ENCODE assay signal across 8 cellular contexts in genomic region chr5:150623878-150624216, GRCh38. TPM values are rescaled to one million over a fixed set of nuclear protein-coding genes. Genes with fewer than 3 reads are reported as not detected.
A peak's percentile ranks its signal among the peaks of the same experiment; 100 is the strongest.
DNase-seq lines count a peak whose midpoint lies in the region; ATAC-seq and TF ChIP-seq lines count a peak whose summit lies in the region.

No MANE protein-coding gene starts in this region.

- TF ChIP-seq RAD21 in IMR-90 (IDR thresholded peaks at IDR 0.05; ENCODE audit: low read length), result no peak

- peak overlapping the region; percentile 66 for H2AFZ ChIP-seq in IMR-90 (replicated peaks; ENCODE audit: low read length, poor library complexity)

- dilution Hi-C loops in IMR-90 (cut with HindIII; ENCODE audit: low sequenced_read_pairs, unreplicated experiment), result no loop called here

- CTCF ChIA-PET in IMR-90 (lab: Yijun Ruan, JAX), result no interaction called here

- peak overlapping the region; percentile 70 for H3K4ac ChIP-seq in IMR-90 (ENCODE audit: low read depth, low read length)

- peak overlapping the region; percentile 62 for H3K18ac ChIP-seq in IMR-90 (ENCODE audit: low read depth, low read length)

- H3K36me3 ChIP-seq in BLaER1 (no peaks in the 10 kb centered on the region), IMR-90 (ENCODE audit: control insufficient read depth, insufficient read depth, low read length) (no peaks in the 10 kb centered on the region)

- peak overlapping the region; percentile 60; the same call in 1 of the 2 replicates for H3K23ac ChIP-seq in IMR-90 (ENCODE audit: low read depth, low read length)

- 100% methylated on average over 2 of the region's 5 CpGs; no CpG with 5 or more reads in 1 of the 2 experiments for WGBS in IMR-90 (ENCODE audit: extremely low coverage in 2 of 2, insufficient read length in 1 of 2), 2 experiments

- TF ChIP-seq CTCF in IMR-90 (conservative IDR thresholded peaks at IDR 0.05; ENCODE audit: low read depth, low read length), result no peak
- no peak for TF ChIP-seq CTCF in neural crest cell (conservative IDR thresholded peaks at IDR 0.05)

- peak overlapping the region; percentile 80; the same call in 1 of the 2 replicates for H2BK20ac ChIP-seq in IMR-90 (ENCODE audit: low read depth, low read length)

- H2BK5ac ChIP-seq in IMR-90 (ENCODE audit: low read depth, low read length, poor library complexity, severe bottlenecking), result peak overlapping the region; percentile 23

- no peak overlapping the region for H3K56ac ChIP-seq in IMR-90 (ENCODE audit: extremely low read depth, insufficient read depth, low read length)

- TF ChIP-seq POLR2A in IMR-90 (IDR thresholded peaks at IDR 0.05; ENCODE audit: low read depth, low read length), result no peak

- H2BK15ac ChIP-seq in IMR-90 (ENCODE audit: low read depth, low read length), result peak overlapping the region; percentile 60; the same call in 2 of the 3 replicates

- peaks cover 0 to 4% of the 10 kb centered on the region in 2 experiments; a peak in 2 of 4 replicates for H3K79me1 ChIP-seq in IMR-90 (ENCODE audit: low read depth in 1 of 2, low read length in 2 of 2)

- H4K20me1 ChIP-seq in BLaER1 (peaks cover 17% of the 10 kb centered on the region; the same call in 1 of the 2 replicates), IMR-90 (ENCODE audit: insufficient read depth, low read length) (no peaks in the 10 kb centered on the region)

- H3K4me1 Mint-ChIP-seq in dendritic cell treated with granulocyte-macrophage colony-stimulating factor and Interleukin-4, amounts not matched to agents 40 ng/mL and 50 ng/mL, for 4 days (ENCODE audit: low read depth), result peaks cover 32% of the 10 kb centered on the region
- peaks cover 10% of the 10 kb centered on the region for H3K4me1 Mint-ChIP-seq in neural crest cell

- peak overlapping the region; percentile 67; the same call in 1 of the 2 replicates for H2BK120ac ChIP-seq in IMR-90 (ENCODE audit: low read depth, low read length)

- intact Hi-C loops in IMR-90 (cut with micrococcal nuclease) (loop anchor here (2.0 kb wide), 1 partner anchor 13 kb away; no protein-coding TSS in a partner anchor), sciatic nerve (cut with DNase I) (no loop called here)
- intact Hi-C loops in dendritic cell treated with granulocyte-macrophage colony-stimulating factor and Interleukin-4, amounts not matched to agents 40 ng/mL and 50 ng/mL, for 4 days (cut with micrococcal nuclease), result no loop called here

- H3K4me1 ChIP-seq in BLaER1 (peaks cover 91% of the 10 kb centered on the region), IMR-90 (ENCODE audit: control insufficient read depth, insufficient read depth, low read length) (peaks cover 59% of the 10 kb centered on the region)

- DNase-seq in IMR-90 (no peak), neural crest cell (ENCODE audit: low read depth, low spot score) (no peak), sciatic nerve (ENCODE audit: low spot score) (no peak), SIG-M5 treated with dmso at 0.1 percent for 504 hours (lab: John Stamatoyannopoulos, UW; ENCODE audit: unreplicated experiment) (no peak), mucosa of gallbladder (ENCODE audit: low spot score) (no peak)

- no peaks in the 10 kb centered on the region for H3K9me3 Mint-ChIP-seq in dendritic cell treated with granulocyte-macrophage colony-stimulating factor and Interleukin-4, amounts not matched to agents 40 ng/mL and 50 ng/mL, for 4 days
- no peaks in the 10 kb centered on the region for H3K9me3 Mint-ChIP-seq in neural crest cell

- H3K27ac ChIP-seq in BLaER1, result peak overlapping the region; percentile 57
- peak overlapping the region; percentile 8; the same call in 1 of the 2 replicates for H3K27ac ChIP-seq in IMR-90 (ENCODE audit: insufficient read depth, low read length)

- in situ Hi-C loops in IMR-90 (cut with MboI; ENCODE audit: low sequenced_read_pairs), result no loop called here

- H3K14ac ChIP-seq in IMR-90 (replicated peaks; ENCODE audit: low read depth, low read length), result no peak overlapping the region; the same call in 1 of the 2 replicates

- H3K9me3 ChIP-seq in BLaER1 (no peaks in the 10 kb centered on the region), IMR-90 (ENCODE audit: control insufficient read depth, insufficient read depth, low read length) (no peaks in the 10 kb centered on the region)

- H3K4me3 ChIP-seq in BLaER1 (peak overlapping the region; percentile 93), IMR-90 (ENCODE audit: insufficient read depth, low read depth, low read length) (no peak overlapping the region)

- H3K9me1 ChIP-seq in IMR-90 (ENCODE audit: insufficient read depth, low read length), result peaks cover 12% of the 10 kb centered on the region

- no peak overlapping the region for H3K27ac Mint-ChIP-seq in dendritic cell treated with granulocyte-macrophage colony-stimulating factor and Interleukin-4, amounts not matched to agents 40 ng/mL and 50 ng/mL, for 4 days
- H3K27ac Mint-ChIP-seq in neural crest cell (ENCODE audit: unreplicated experiment), result no peak overlapping the region

- peak overlapping the region; percentile 75 for H4K5ac ChIP-seq in IMR-90 (ENCODE audit: low read depth, low read length)

- H3K4me3 Mint-ChIP-seq in dendritic cell treated with granulocyte-macrophage colony-stimulating factor and Interleukin-4, amounts not matched to agents 40 ng/mL and 50 ng/mL, for 4 days, result peak overlapping the region; percentile 71
- H3K4me3 Mint-ChIP-seq in neural crest cell, result peak overlapping the region; percentile 72

- peak overlapping the region; percentile 87; the same call in 1 of the 2 replicates for H4K91ac ChIP-seq in IMR-90 (ENCODE audit: insufficient read depth, low read depth, low read length)

- BruUV-seq in IMR-90 (replicated peaks; lab: Mats Ljungman, UMichigan), result no TSS peak

- POLR2A ChIA-PET in IMR-90 (lab: Charles Lee; ENCODE audit: unreplicated experiment), result no interaction called here

- ATAC-seq in IMR-90 (ENCODE audit: low read depth) (no peak), HG03521 (IDR thresholded peaks at IDR 0.05; ENCODE audit: unreplicated experiment) (no peak), sciatic nerve (no peak)

- H3K27me3 ChIP-seq in BLaER1 (no peaks in the 10 kb centered on the region), IMR-90 (ENCODE audit: control insufficient read depth, insufficient read depth, low read length) (no peaks in the 10 kb centered on the region)

- H3K9ac ChIP-seq in BLaER1 (peak overlapping the region; percentile 40; the same call in 1 of the 2 replicates), IMR-90 (ENCODE audit: low read depth, low read length) (peak overlapping the region; percentile 78)

- peaks cover 42% of the 10 kb centered on the region for H3K27me3 Mint-ChIP-seq in dendritic cell treated with granulocyte-macrophage colony-stimulating factor and Interleukin-4, amounts not matched to agents 40 ng/mL and 50 ng/mL, for 4 days
- H3K27me3 Mint-ChIP-seq in neural crest cell (ENCODE audit: low read depth), result peaks cover 37% of the 10 kb centered on the region

- H3K4me2 ChIP-seq in BLaER1, result peak overlapping the region; percentile 88
- H3K4me2 ChIP-seq in IMR-90 (ENCODE audit: low read depth, low read length), result no peak overlapping the region; the same call in 1 of the 2 replicates

- peak overlapping the region; percentile 88; the same call in 1 of the 2 replicates for H2AK5ac ChIP-seq in IMR-90 (ENCODE audit: low read depth, low read length)

- H3K36me3 Mint-ChIP-seq in dendritic cell treated with granulocyte-macrophage colony-stimulating factor and Interleukin-4, amounts not matched to agents 40 ng/mL and 50 ng/mL, for 4 days (ENCODE audit: low read depth), result no peaks in the 10 kb centered on the region
- H3K36me3 Mint-ChIP-seq in neural crest cell (ENCODE audit: low read depth), result no peaks in the 10 kb centered on the region

- H2AK9ac ChIP-seq in IMR-90 (replicated peaks; ENCODE audit: low read depth, low read length, poor library complexity), result peak overlapping the region; percentile 61

- peak overlapping the region; percentile 73 to 88; a peak in 3 of 4 replicates for H4K8ac ChIP-seq in IMR-90 (ENCODE audit: low read depth in 2 of 2, low read length in 2 of 2)

TF ChIP-seq in IMR-90, 13 proteins besides CTCF, POLR2A, EP300 and RAD21 (continues in another document):
- TF ChIP-seq CEBPB (IDR thresholded peaks at IDR 0.05; ENCODE audit: low read depth, low read length) (no peak), RFX5 (IDR thresholded peaks at IDR 0.05; ENCODE audit: low read depth, low read length) (no peak), MXI1 (IDR thresholded peaks at IDR 0.05; ENCODE audit: borderline replicate concordance, low read depth, low read length) (no peak), ELK1 (IDR thresholded peaks at IDR 0.05; ENCODE audit: borderline replicate concordance, low read depth, low read length) (no peak), USF2 (IDR thresholded peaks at IDR 0.05; ENCODE audit: low read depth, low read length) (no peak), FOS (IDR thresholded peaks at IDR 0.05; ENCODE audit: low read depth, low read length) (no peak), NFE2L2 (IDR thresholded peaks at IDR 0.05; ENCODE audit: low read depth, low read length) (no peak), SMC3 (IDR thresholded peaks at IDR 0.05; ENCODE audit: low read depth, low read length) (no peak)

RNA-seq across cellular contexts. Expression of gene SYNPO, which starts 16.6 kb away (rescaled TPM):
- 3.0 and 3.1 TPM in 2 replicates for total RNA-seq in IMR-90 (2012; rRNA removed)
- polyA plus RNA-seq in IMR-90 (2012; rRNA removed), result 22.6 and 24.8 TPM in 2 replicates
- 10.2 and 21.0 TPM in 2 replicates for polyA plus RNA-seq in IMR-90 (2012; cell fraction: cytosol; rRNA removed)
- polyA plus RNA-seq in IMR-90 (2012; cell fraction: nucleus; rRNA removed; ENCODE audit: low replicate concordance), result 33.0 and 36.8 TPM in 2 replicates
- total RNA-seq in neural crest cell, result 1.5 TPM in 2 replicates
- 179 TPM for total RNA-seq in sciatic nerve
- total RNA-seq in mucosa of gallbladder, result 123 TPM

RNA-seq across cellular contexts. Expression of gene MYOZ3, which starts 37.2 kb away (rescaled TPM):
- total RNA-seq in IMR-90 (2012; rRNA removed) (under 0.01 TPM in 2 replicates), neural crest cell (2.6 and 3.2 TPM in 2 replicates), sciatic nerve (17.9 TPM), mucosa of gallbladder (2.2 TPM)
- polyA plus RNA-seq in IMR-90 (2012; rRNA removed), result 0.24 TPM in 2 replicates
- 0.02 and 0.04 TPM in 2 replicates for polyA plus RNA-seq in IMR-90 (2012; cell fraction: cytosol; rRNA removed)
- polyA plus RNA-seq in IMR-90 (2012; cell fraction: nucleus; rRNA removed; ENCODE audit: low replicate concordance), result 0.16 and 0.25 TPM in 2 replicates

Comparison
In these comparisons a context has a peak if more than half of its experiments do, and no peak if none do; other contexts are left out.
1. RNA of gene SYNPO, which starts 16.6 kb away (total RNA-seq): 179 TPM in sciatic nerve (single experiment) and 123 TPM in mucosa of gallbladder (single experiment); 3.0 to 3.1 TPM in IMR-90 and 1.5 TPM in neural crest cell; every median in the first group is over 10 times any median in the second.